Comparison of ENCODE assay signal across 27 cellular contexts in the genomic region with DNA sequence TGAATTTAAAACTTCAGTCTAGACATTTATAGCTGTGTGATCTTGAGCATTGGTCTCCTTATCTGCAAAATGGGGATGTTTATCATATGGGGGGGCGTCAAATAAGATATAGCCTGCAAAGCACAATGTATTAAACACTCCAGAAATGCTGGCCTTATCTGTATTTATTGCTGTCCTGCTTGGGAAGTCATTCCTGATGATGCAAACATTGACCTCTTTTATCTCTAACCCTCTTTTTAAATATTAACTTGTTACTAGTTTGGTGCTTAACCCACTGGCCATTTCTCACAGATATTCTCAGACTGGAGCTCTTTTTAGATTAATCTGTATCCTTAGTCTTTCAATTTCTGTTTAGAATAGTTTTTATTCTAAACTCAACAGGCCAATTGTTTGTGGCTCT.
"Had no signal": no experiment of that assay in that cellular context is flagged by ENCODE, and none has a peak within 500 bp of the region (broad histone marks: within the 10 kb centered on the region; RNA-seq: fewer than 3 reads in every experiment).

No MANE protein-coding gene starts in this region.

- ATAC-seq: activated CD4-positive, alpha-beta T cell treated with anti-CD3 and anti-CD28 coated beads for 36 hours; gastroesophageal sphincter; psoas muscle; right cardiac atrium had no signal

- H3K4me2 ChIP-seq: neural progenitor cell had no signal

- H2AFZ ChIP-seq: neural progenitor cell had no signal

- H3K9ac ChIP-seq: neural progenitor cell had no signal

- H3K4me3 Mint-ChIP-seq: activated B cell treated with CpG ODN at 0.5 μM for 24 hours; activated CD4-positive, alpha-beta T cell treated with anti-CD3 and anti-CD28 coated beads for 36 hours; activated naive CD4-positive, alpha-beta T cell treated with anti-CD3 and anti-CD28 coated beads, Interleukin-2, amount 10 ng/mL, durations not matched to agents 7 days and 5 days; endodermal cell; naive B cell; neural progenitor cell; type B pancreatic cell had no signal

- DNase-seq: activated B cell treated with CpG ODN at 0.5 μM for 24 hours; activated CD4-positive, alpha-beta T cell treated with anti-CD3 and anti-CD28 coated beads for 36 hours; activated CD4-positive, alpha-beta T cell treated with anti-CD3 and anti-CD28 coated beads, Interleukin-2, amount 50 U/mL, for 48 hours; activated CD8-positive, alpha-beta memory T cell treated with anti-CD3 and anti-CD28 coated beads, Interleukin-2, amount 50 U/mL, for 48 hours; activated effector memory CD4-positive, alpha-beta T cell treated with anti-CD3 and anti-CD28 coated beads, Interleukin-2, amount 50 U/mL, for 16 hours; activated naive CD4-positive, alpha-beta T cell treated with anti-CD3 and anti-CD28 coated beads, Interleukin-2, amount 10 ng/mL, durations not matched to agents 7 days and 5 days; activated T-cell treated with anti-CD3 and anti-CD28 coated beads, Interleukin-2, amount 50 U/mL, for 48 hours; cortex of kidney; endodermal cell; esophagus squamous epithelium; head of caudate nucleus; islet precursor cell; naive B cell; psoas muscle; right cardiac atrium; stimulated activated CD4-positive, alpha-beta T cell treated with anti-CD3 and anti-CD28 coated beads, Interleukin-15, amount 100 ng/mL, for 24 hours; stimulated activated CD8-positive, alpha-beta memory T cell treated with anti-CD3 and anti-CD28 coated beads, Interleukin-4, amount 100 ng/mL, for 48 hours; stimulated activated naive CD4-positive, alpha-beta T cell; T-helper 9 cell had no signal

- H3K4me1 Mint-ChIP-seq: activated B cell treated with CpG ODN at 0.5 μM for 24 hours; activated naive CD4-positive, alpha-beta T cell treated with anti-CD3 and anti-CD28 coated beads, Interleukin-2, amount 10 ng/mL, durations not matched to agents 7 days and 5 days; endodermal cell; naive B cell; neural progenitor cell had no signal

- H3K27ac Mint-ChIP-seq: activated B cell treated with CpG ODN at 0.5 μM for 24 hours; activated CD4-positive, alpha-beta T cell treated with anti-CD3 and anti-CD28 coated beads for 36 hours; activated naive CD4-positive, alpha-beta T cell treated with anti-CD3 and anti-CD28 coated beads, Interleukin-2, amount 10 ng/mL, durations not matched to agents 7 days and 5 days; endodermal cell; naive B cell; neural progenitor cell; type B pancreatic cell had no signal

- H3K27ac ChIP-seq: cardiac muscle cell, esophagus squamous epithelium, gastroesophageal sphincter, neural progenitor cell, psoas muscle, skin epidermis, thoracic aorta, vagina had no signal

- H3K4me3 ChIP-seq: cardiac muscle cell, esophagus squamous epithelium, gastroesophageal sphincter, lung, neural progenitor cell, psoas muscle, skin epidermis, thoracic aorta, vagina had no signal

- H3K9me3 Mint-ChIP-seq: activated B cell treated with CpG ODN at 0.5 μM for 24 hours; activated naive CD4-positive, alpha-beta T cell treated with anti-CD3 and anti-CD28 coated beads, Interleukin-2, amount 10 ng/mL, durations not matched to agents 7 days and 5 days; endodermal cell; naive B cell; neural progenitor cell; type B pancreatic cell had no signal

- H3K9me3 ChIP-seq: esophagus squamous epithelium, gastroesophageal sphincter, psoas muscle, thoracic aorta, vagina had no signal

- H3K4me1 ChIP-seq: esophagus squamous epithelium, gastroesophageal sphincter, neural progenitor cell, psoas muscle, vagina had no signal

- H3K27me3 ChIP-seq: cardiac muscle cell, esophagus squamous epithelium, gastroesophageal sphincter, neural progenitor cell, vagina had no signal

- H3K36me3 ChIP-seq: neural progenitor cell had no signal
